Comparison of ENCODE assay signal across 25 cellular contexts in genomic region chr5:3201121-3201520, GRCh38.
"Had no signal": no experiment of that assay in that cellular context is flagged by ENCODE, and none has a peak within 500 bp of the region (broad histone marks: within the 10 kb centered on the region; RNA-seq: fewer than 3 reads in every experiment).

No MANE protein-coding gene starts in this region.

- H3K36me3 ChIP-seq: neutrophil, ovary, right lobe of liver, sigmoid colon, stomach, tibial artery, transverse colon, upper lobe of right lung, vagina had no signal

- DNase-seq: naive thymus-derived CD4-positive, alpha-beta T cell; natural killer cell; nucleus accumbens; ovary; posterior cingulate gyrus; psoas muscle; right cardiac atrium; right lobe of liver; sigmoid colon; small intestine; stimulated activated CD4-positive, alpha-beta T cell treated with anti-CD3 and anti-CD28 coated beads, Interleukin-15, amount 100 ng/mL, for 24 hours; stimulated activated CD4-positive, alpha-beta T cell treated with anti-CD3 and anti-CD28 coated beads, Interleukin-2, amount 100 ng/mL, for 24 hours; stimulated activated CD4-positive, alpha-beta T cell treated with anti-CD3 and anti-CD28 coated beads, Interleukin-2, amount 100 ng/mL, for 48 hours; stimulated activated CD4-positive, alpha-beta T cell treated with anti-CD3 and anti-CD28 coated beads, Interleukin-4, amount 100 ng/mL, for 24 hours; stimulated activated naive B cell treated with anti-CD40 and anti-IgM and Interleukin-4, amounts not matched to agents 10 μg/mL and 1 μg/mL and 100 μg/mL, for 72 hours; stimulated activated naive CD4-positive, alpha-beta T cell treated with Interleukin-2 at 50 U/mL for 16 hours; stomach; testis; tibial artery; transverse colon; upper lobe of right lung had no signal

- H3K9me3 ChIP-seq: neutrophil, ovary, psoas muscle, right lobe of liver, sigmoid colon, testis, tibial artery, transverse colon, upper lobe of right lung, vagina had no signal

- FAIRE-seq: small intestine had no signal

- ATAC-seq: naive thymus-derived CD4-positive, alpha-beta T cell; natural killer cell; psoas muscle; right cardiac atrium; right lobe of liver; stimulated activated effector memory CD8-positive, alpha-beta T cell treated with anti-CD3 and anti-CD28 coated beads, Interleukin-12 subunit alpha, Interleukin-12 subunit beta, amount 100 ng/mL, for 72 hours; stimulated activated naive B cell treated with anti-CD40 and anti-IgM and Interleukin-4, amounts not matched to agents 10 μg/mL and 1 μg/mL and 100 μg/mL, for 72 hours had no signal

- H3K4me1 ChIP-seq: parathyroid adenoma, psoas muscle, right lobe of liver, sigmoid colon, testis, transverse colon, upper lobe of right lung, vagina had no signal

- H3K27ac ChIP-seq: neutrophil, ovary, parathyroid adenoma, psoas muscle, right lobe of liver, sigmoid colon, stomach, testis, tibial artery, transverse colon, upper lobe of right lung, vagina had no signal

- H3K4me3 ChIP-seq: ovary, psoas muscle, right lobe of liver, sigmoid colon, stomach, testis, tibial artery, transverse colon, upper lobe of right lung, vagina had no signal

- H3K27me3 ChIP-seq: ovary, right lobe of liver, testis, vagina had no signal
